Comparison of ENCODE assay signal across 8 cellular contexts in genomic region chr19:39401549-39402416, GRCh38. TPM values are rescaled to one million over a fixed set of nuclear protein-coding genes. Genes with fewer than 3 reads are reported as not detected.
DNase-seq lines count a peak whose midpoint lies in the region; ATAC-seq, FAIRE-seq and TF ChIP-seq lines count a peak whose summit lies in the region.

No MANE protein-coding gene starts in this region.

- H3K4me3 Mint-ChIP-seq in CD4-positive, alpha-beta memory T cell: peak overlapping the region; percentile 78 to 96 (median 83)
- peak overlapping the region; percentile 80 for H3K4me3 Mint-ChIP-seq in T-helper 1 cell treated with Interleukin-12 subunit alpha and Interleukin-12 subunit beta and Interleukin-4 antibody, amounts not matched to agents 30 μg/mL and 1 μg/mL, for 36 hours

- H3K36me3 Mint-ChIP-seq in CD4-positive, alpha-beta memory T cell: peaks cover 0 to 23% of the 10 kb centered on the region in 2 donors
- H3K36me3 Mint-ChIP-seq in T-helper 1 cell treated with Interleukin-12 subunit alpha and Interleukin-12 subunit beta and Interleukin-4 antibody, amounts not matched to agents 30 μg/mL and 1 μg/mL, for 36 hours (ENCODE audit: low read depth): peaks cover 4% of the 10 kb centered on the region

- H4K20me1 ChIP-seq in keratinocyte (ENCODE audit: control insufficient read depth, extremely low read depth, insufficient read depth, low read length): no peaks in the 10 kb centered on the region

- H3K4me2 ChIP-seq in keratinocyte (ENCODE audit: control insufficient read depth, extremely low read depth, insufficient read depth, low read depth, low read length): peak overlapping the region; percentile 86

- FAIRE-seq in keratinocyte (lab: Jason Lieb, UNC): peak; percentile 78

- peaks cover 38 to 94% (median 74%) of the 10 kb centered on the region in 4 donors for H3K4me1 Mint-ChIP-seq in CD4-positive, alpha-beta memory T cell
- H3K4me1 Mint-ChIP-seq in T-helper 1 cell treated with Interleukin-12 subunit alpha and Interleukin-12 subunit beta and Interleukin-4 antibody, amounts not matched to agents 30 μg/mL and 1 μg/mL, for 36 hours (ENCODE audit: low read depth): peaks cover 60% of the 10 kb centered on the region

- H3K9me1 ChIP-seq in keratinocyte (ENCODE audit: control insufficient read depth, extremely low read depth, insufficient read depth, low read length): no peaks in the 10 kb centered on the region

- H3K27me3 ChIP-seq in CD4-positive, alpha-beta memory T cell (ENCODE audit: insufficient read depth, low read length): no peaks in the 10 kb centered on the region
- no peaks in the 10 kb centered on the region for H3K27me3 ChIP-seq in keratinocyte (ENCODE audit: control insufficient read depth, extremely low read depth, insufficient read depth, low read length)

- H3K9me3 ChIP-seq in CD4-positive, alpha-beta memory T cell (ENCODE audit: control insufficient read depth in 1 of 2, low read length in 2 of 2): no peaks in the 10 kb centered on the region
- H3K9me3 ChIP-seq in keratinocyte (ENCODE audit: control insufficient read depth, low read depth, low read length): no peaks in the 10 kb centered on the region

- H3K27me3 Mint-ChIP-seq in CD4-positive, alpha-beta memory T cell: no peaks in the 10 kb centered on the region
- no peaks in the 10 kb centered on the region for H3K27me3 Mint-ChIP-seq in T-helper 1 cell treated with Interleukin-12 subunit alpha and Interleukin-12 subunit beta and Interleukin-4 antibody, amounts not matched to agents 30 μg/mL and 1 μg/mL, for 36 hours (ENCODE audit: low read depth)

- POLR2A ChIA-PET in CD4-positive, alpha-beta memory T cell (lab: Charles Lee; ENCODE audit: partially characterized antibody): interaction anchor here (0.7 to 11.3 kb wide), 15 partner anchors 6 to 1208 kb away, joined by 3 to 384 read pairs (median 8); partner anchors contain the start of genes GMFG, MED29, PAF1 and PLEKHG2

- peak overlapping the region; percentile 22 for H2AFZ ChIP-seq in keratinocyte (ENCODE audit: control insufficient read depth, low read length)

- dilution Hi-C loops in keratinocyte (cut with MboI; ENCODE audit: extremely low pct_ligation_motif_present, low sequenced_read_pairs): no loop called here

- peaks cover 1% of the 10 kb centered on the region for H3K79me2 ChIP-seq in keratinocyte (ENCODE audit: control insufficient read depth, insufficient read depth, low read length)

- CTCF ChIA-PET in CD4-positive, alpha-beta memory T cell (lab: Charles Lee; ENCODE audit: partially characterized antibody): interaction anchor here (1.0 to 15.4 kb wide), 6 partner anchors 10 to 279 kb away, joined by 3 to 215 read pairs (median 6); partner anchors contain the start of genes GMFG, PLEKHG2 and RPS16

- peak; percentile 86 to 99 (median 86) for DNase-seq in CD4-positive, alpha-beta memory T cell
- no peak for DNase-seq in keratinocyte (ENCODE audit: low read depth, low spot score)
- DNase-seq in stimulated activated CD4-positive, alpha-beta T cell treated with anti-CD3 and anti-CD28 coated beads, Interleukin-1b, Interleukin-23, amount 100 ng/mL, for 48 hours: peak; percentile 89
- no peak for DNase-seq in AG08395 (ENCODE audit: low spot score)

- peak; percentile 27 for ATAC-seq in HG02938 (IDR thresholded peaks at IDR 0.05; ENCODE audit: unreplicated experiment)
- no peak for ATAC-seq in GM21786 (IDR thresholded peaks at IDR 0.05; ENCODE audit: unreplicated experiment)

- H3K36me3 ChIP-seq in CD4-positive, alpha-beta memory T cell (ENCODE audit: insufficient read depth, low read length): peaks cover 3% of the 10 kb centered on the region
- peaks cover 0 to 5% of the 10 kb centered on the region in 2 experiments for H3K36me3 ChIP-seq in keratinocyte (ENCODE audit: control insufficient read depth in 2 of 2, extremely low read depth in 1 of 2, insufficient read depth in 2 of 2, low read length in 2 of 2)

- peaks cover 0 to 1% (median 0%) of the 10 kb centered on the region in 8 donors for H3K9me3 Mint-ChIP-seq in CD4-positive, alpha-beta memory T cell
- no peaks in the 10 kb centered on the region for H3K9me3 Mint-ChIP-seq in T-helper 1 cell treated with Interleukin-12 subunit alpha and Interleukin-12 subunit beta and Interleukin-4 antibody, amounts not matched to agents 30 μg/mL and 1 μg/mL, for 36 hours

- intact Hi-C loops in CD4-positive, alpha-beta memory T cell (cut with micrococcal nuclease): loop anchor here (1.0 to 2.0 kb wide), 3 partner anchors 10 to 43 kb away; partner anchors contain the start of genes MED29, PAF1, PLEKHG2 and SUPT5H

- H3K4me3 ChIP-seq in CD4-positive, alpha-beta memory T cell (ENCODE audit: low read length in 2 of 2): peak overlapping the region in 1 of 2 donors; percentile 83
- H3K4me3 ChIP-seq in keratinocyte (ENCODE audit: control insufficient read depth in 2 of 3, extremely low read depth in 1 of 3, insufficient read depth in 2 of 3, low read depth in 1 of 3, low read length in 3 of 3): peak overlapping the region in 2 of 3 experiments; percentile 16 to 35

- no peak for TF ChIP-seq CTCF in keratinocyte (optimal IDR thresholded peaks at IDR 0.05 in 1 of 3, IDR thresholded peaks at IDR 0.05 in 1 of 3, conservative IDR thresholded peaks at IDR 0.05 in 1 of 3; ENCODE audit: extremely low read depth in 1 of 3, insufficient read depth in 2 of 3, low read length in 3 of 3)

- peak overlapping the region; percentile 98 to 100 (median 99) for H3K27ac Mint-ChIP-seq in CD4-positive, alpha-beta memory T cell
- peak overlapping the region; percentile 84 for H3K27ac Mint-ChIP-seq in T-helper 1 cell treated with Interleukin-12 subunit alpha and Interleukin-12 subunit beta and Interleukin-4 antibody, amounts not matched to agents 30 μg/mL and 1 μg/mL, for 36 hours

- peak overlapping the region; percentile 100 for H3K27ac ChIP-seq in CD4-positive, alpha-beta memory T cell (ENCODE audit: low read depth, low read length)
- H3K27ac ChIP-seq in angular gyrus (ENCODE audit: low read depth, low read length) (peak overlapping the region; percentile 84), keratinocyte (ENCODE audit: control insufficient read depth, insufficient read depth, low read length) (peak overlapping the region; percentile 98)

- H3K4me1 ChIP-seq in CD4-positive, alpha-beta memory T cell (ENCODE audit: insufficient read depth, low read length): peaks cover 87% of the 10 kb centered on the region
- H3K4me1 ChIP-seq in keratinocyte (ENCODE audit: control insufficient read depth, extremely low read depth, insufficient read depth, low read length): peaks cover 51% of the 10 kb centered on the region

- peak overlapping the region; percentile 92 for H3K9ac ChIP-seq in keratinocyte (ENCODE audit: control insufficient read depth, extremely low read depth, insufficient read depth, low read length)

RNA-seq across cellular contexts. Expression of gene ZFP36, which starts 4.9 kb away (rescaled TPM):
- total RNA-seq in CD4-positive, alpha-beta memory T cell: 100 to 1,000 TPM; 151 to 152 TPM
- polyA plus RNA-seq in CD4-positive, alpha-beta memory T cell: 100 to 1,000 TPM; 164 to 191 TPM
- 10.4 to 14.2 TPM (median 12.8 TPM) in 3 replicates for polyA plus RNA-seq in keratinocyte
- polyA plus RNA-seq in keratinocyte (2011; ENCODE audit: low read depth): 66.8 TPM
- 11.3 and 17.9 TPM in 2 replicates for polyA plus RNA-seq in keratinocyte (2011; cell fraction: cytosol; rRNA removed)
- polyA plus RNA-seq in keratinocyte (2011; cell fraction: nucleus; rRNA removed): 93.2 and 153 TPM in 2 replicates
- 35.1 and 305 TPM in 2 replicates for polyA plus RNA-seq in keratinocyte (2012; ENCODE audit: low replicate concordance)
- 6.3 to 18.5 TPM (median 9.8 TPM) in 3 replicates for polyA minus RNA-seq in keratinocyte
- polyA minus RNA-seq in keratinocyte (2011; cell fraction: cytosol; rRNA and poly(A)+ RNA removed): 40.3 TPM
- 35.3 and 40.7 TPM in 2 replicates for polyA minus RNA-seq in keratinocyte (2011; cell fraction: nucleus; rRNA and poly(A)+ RNA removed)

RNA-seq across cellular contexts. Expression of gene MED29, which starts 10.6 kb away (rescaled TPM):
- total RNA-seq in CD4-positive, alpha-beta memory T cell: 10 to 100 TPM; 43.1 to 51.3 TPM
- 10 to 100 TPM; 50.6 to 59.8 TPM for polyA plus RNA-seq in CD4-positive, alpha-beta memory T cell
- polyA plus RNA-seq in keratinocyte: 14.7 to 18.8 TPM (median 18.2 TPM) in 3 replicates
- 20.0 TPM for polyA plus RNA-seq in keratinocyte (2011; ENCODE audit: low read depth)
- 18.8 and 23.9 TPM in 2 replicates for polyA plus RNA-seq in keratinocyte (2011; cell fraction: cytosol; rRNA removed)
- 15.6 and 18.3 TPM in 2 replicates for polyA plus RNA-seq in keratinocyte (2011; cell fraction: nucleus; rRNA removed)
- polyA plus RNA-seq in keratinocyte (2012; ENCODE audit: low replicate concordance): 9.2 and 15.5 TPM in 2 replicates
- polyA minus RNA-seq in keratinocyte: 18.8 to 47.0 TPM (median 20.1 TPM) in 3 replicates
- polyA minus RNA-seq in keratinocyte (2011; cell fraction: cytosol; rRNA and poly(A)+ RNA removed): 17.8 TPM
- polyA minus RNA-seq in keratinocyte (2011; cell fraction: nucleus; rRNA and poly(A)+ RNA removed): 6.0 and 8.5 TPM in 2 replicates

RNA-seq across cellular contexts. Expression of gene PLEKHG2, which starts 10.7 kb away (rescaled TPM):
- 10 to 100 TPM; 12.1 to 17.0 TPM for total RNA-seq in CD4-positive, alpha-beta memory T cell
- polyA plus RNA-seq in CD4-positive, alpha-beta memory T cell: 1 to 10 TPM; 1.4 to 5.1 TPM
- polyA plus RNA-seq in keratinocyte: 3.6 to 6.4 TPM (median 5.2 TPM) in 3 replicates
- polyA plus RNA-seq in keratinocyte (2011; ENCODE audit: low read depth): 2.9 TPM
- polyA plus RNA-seq in keratinocyte (2011; cell fraction: cytosol; rRNA removed): 2.6 and 2.8 TPM in 2 replicates
- 20.5 and 27.7 TPM in 2 replicates for polyA plus RNA-seq in keratinocyte (2011; cell fraction: nucleus; rRNA removed)
- 4.8 and 12.2 TPM in 2 replicates for polyA plus RNA-seq in keratinocyte (2012; ENCODE audit: low replicate concordance)
- 6.0 to 50.0 TPM (median 6.2 TPM) in 3 replicates for polyA minus RNA-seq in keratinocyte
- polyA minus RNA-seq in keratinocyte (2011; cell fraction: cytosol; rRNA and poly(A)+ RNA removed): 9.0 TPM
- polyA minus RNA-seq in keratinocyte (2011; cell fraction: nucleus; rRNA and poly(A)+ RNA removed): 12.6 and 12.8 TPM in 2 replicates

RNA-seq across cellular contexts. Expression of gene PAF1, which starts 10.9 kb away (rescaled TPM):
- 10 to 100 TPM; 49.2 to 53.8 TPM for total RNA-seq in CD4-positive, alpha-beta memory T cell
- 10 to 100 TPM; 21.5 to 46.7 TPM for polyA plus RNA-seq in CD4-positive, alpha-beta memory T cell
- polyA plus RNA-seq in keratinocyte: 30.7 to 53.3 TPM (median 39.4 TPM) in 3 replicates
- 42.1 TPM for polyA plus RNA-seq in keratinocyte (2011; ENCODE audit: low read depth)
- 37.7 and 48.7 TPM in 2 replicates for polyA plus RNA-seq in keratinocyte (2011; cell fraction: cytosol; rRNA removed)
- 52.1 and 61.1 TPM in 2 replicates for polyA plus RNA-seq in keratinocyte (2011; cell fraction: nucleus; rRNA removed)
- 40.2 and 49.3 TPM in 2 replicates for polyA plus RNA-seq in keratinocyte (2012; ENCODE audit: low replicate concordance)
- polyA minus RNA-seq in keratinocyte: 19.4 to 34.4 TPM (median 29.8 TPM) in 3 replicates
- polyA minus RNA-seq in keratinocyte (2011; cell fraction: cytosol; rRNA and poly(A)+ RNA removed): 32.2 TPM
- polyA minus RNA-seq in keratinocyte (2011; cell fraction: nucleus; rRNA and poly(A)+ RNA removed): 21.0 and 24.5 TPM in 2 replicates

RNA-seq across cellular contexts. Expression of gene RPS16, which starts 34.0 kb away (rescaled TPM):
- total RNA-seq in CD4-positive, alpha-beta memory T cell: 1,000 to 10,000 TPM; 4,061 to 4,227 TPM
- polyA plus RNA-seq in CD4-positive, alpha-beta memory T cell: 1,000 to 10,000 TPM; 1,590 to 2,052 TPM
- polyA plus RNA-seq in keratinocyte: 1,323 to 2,302 TPM (median 1,614 TPM) in 3 replicates
- 343 TPM for polyA plus RNA-seq in keratinocyte (2011; ENCODE audit: low read depth)
- 1,568 and 2,617 TPM in 2 replicates for polyA plus RNA-seq in keratinocyte (2011; cell fraction: cytosol; rRNA removed)
- 776 and 828 TPM in 2 replicates for polyA plus RNA-seq in keratinocyte (2011; cell fraction: nucleus; rRNA removed)
- 2,774 and 3,181 TPM in 2 replicates for polyA plus RNA-seq in keratinocyte (2012; ENCODE audit: low replicate concordance)
- polyA minus RNA-seq in keratinocyte: 1,316 to 1,952 TPM (median 1,376 TPM) in 3 replicates
- polyA minus RNA-seq in keratinocyte (2011; cell fraction: cytosol; rRNA and poly(A)+ RNA removed): 2,828 TPM
- 277 and 290 TPM in 2 replicates for polyA minus RNA-seq in keratinocyte (2011; cell fraction: nucleus; rRNA and poly(A)+ RNA removed)

Comparison
In these comparisons a context has a peak if more than half of its experiments do, and no peak if none do; other contexts are left out.
1. DNase-seq: peak in CD4-positive, alpha-beta memory T cell (5 of 5) and stimulated activated CD4-positive, alpha-beta T cell treated with anti-CD3 and anti-CD28 coated beads, Interleukin-1b, Interleukin-23, amount 100 ng/mL, for 48 hours (single experiment); none in keratinocyte (single experiment) and AG08395 (single experiment).
2. Peak in every context shown above with its lines, with median percentiles within 50 percentile points of each other: H3K27ac ChIP-seq.